ENCODE assay signal across 28 cellular contexts in genomic region chr17:51743477-51743876, GRCh38.
"Had no signal": no experiment of that assay in that cellular context is flagged by ENCODE, and none has a peak within 500 bp of the region (broad histone marks: within the 10 kb centered on the region; RNA-seq: fewer than 3 reads in every experiment).

No MANE protein-coding gene starts in this region.

- DNase-seq: Karpas-422, MM.1S, MV-4-11, NCI-H1092, NCI-H1105, NCI-H1417 treated with DMSO at 0.1 percent for 48 hours, NCI-H1436 treated with DMSO at 0.1 percent for 48 hours, NCI-H1694 treated with DMSO at 0.1 percent for 48 hours, NCI-H187 treated with DMSO at 0.1 percent for 48 hours, NCI-H2029, NCI-H2081, NCI-H2171 treated with DMSO at 0.1 percent for 48 hours, NCI-H2227 treated with DMSO at 0.1 percent for 48 hours, NCI-H345, NCI-H446, NCI-H510A treated with DMSO at 0.1 percent for 48 hours, NCI-H526 treated with DMSO at 0.1 percent for 48 hours, NCI-H774, PC-9, SHP77, SIG-M5, SJCRH30, T-cell had no signal

- H3K27ac ChIP-seq: PC-9, RWPE1, SJCRH30, SK-N-MC had no signal

- H2AFZ ChIP-seq: PC-9 had no signal

- H3K36me3 ChIP-seq: SJCRH30 had no signal

- H3K4me1 Mint-ChIP-seq: T-cell had no signal

- ATAC-seq: Panc1, Right ventricle myocardium inferior, T-cell had no signal

- H3K4me1 ChIP-seq: SJCRH30 had no signal

- H3K27me3 ChIP-seq: SJCRH30 had no signal

- H3K9me3 ChIP-seq: SJCRH30 had no signal

- FAIRE-seq: RCC 7860 had no signal

- H3K27ac Mint-ChIP-seq: T-cell had no signal

- H3K9me3 Mint-ChIP-seq: T-cell had no signal

- H3K36me3 Mint-ChIP-seq: T-cell had no signal

- H3K4me2 ChIP-seq: PC-9 had no signal

- H3K4me3 Mint-ChIP-seq: T-cell had no signal

- H3K4me3 ChIP-seq: PC-9, SJCRH30, SK-N-MC had no signal
